8 cellular contexts compared by ENCODE assay signal in the genomic region with DNA sequence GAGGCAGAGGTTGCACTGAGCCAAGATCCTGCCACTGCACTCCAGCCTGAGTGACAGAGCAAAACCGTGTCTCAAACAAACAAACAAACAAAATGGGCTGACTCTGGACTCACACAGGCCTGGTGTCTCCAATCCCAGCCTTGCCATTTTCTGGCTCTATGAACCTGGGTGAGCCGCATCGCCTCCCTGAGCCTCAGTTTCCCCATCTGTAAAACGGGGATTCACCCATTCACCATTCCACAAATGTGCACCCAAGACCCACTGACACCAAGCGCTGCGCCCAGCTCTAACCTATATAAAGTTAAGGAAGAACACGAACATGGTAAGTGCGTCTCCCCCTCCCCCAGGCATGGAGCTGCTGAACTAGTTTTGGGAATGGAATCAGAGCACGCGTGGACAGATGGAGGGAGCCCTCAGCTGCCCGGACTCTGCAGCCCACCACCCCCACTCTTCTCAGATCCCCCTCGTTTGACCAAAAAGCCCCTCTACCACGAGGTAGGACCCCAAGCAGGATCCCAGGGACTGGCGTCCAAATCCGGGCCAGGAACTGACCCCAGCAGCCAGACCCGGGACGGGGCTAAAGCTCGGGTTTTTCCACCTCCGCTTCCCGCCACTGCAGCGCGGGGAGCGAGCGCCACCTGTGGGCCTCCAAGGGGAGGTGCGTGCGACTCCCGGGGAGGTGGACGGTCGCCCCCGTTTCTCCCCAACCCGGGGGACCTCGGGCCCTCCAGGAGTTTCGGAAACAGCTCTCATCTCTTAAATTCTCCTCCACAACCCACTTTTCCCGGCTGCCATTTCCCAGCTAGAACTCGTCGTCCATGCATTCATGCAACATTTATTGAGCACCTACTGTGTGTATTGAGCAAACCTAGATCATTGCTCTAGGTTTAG. TPM values are rescaled to one million over a fixed set of nuclear protein-coding genes. Genes with fewer than 3 reads are reported as not detected.
A peak's percentile ranks its signal among the peaks of the same experiment; 100 is the strongest.
DNase-seq lines count a peak whose midpoint lies in the region; ATAC-seq and TF ChIP-seq lines count a peak whose summit lies in the region.

No MANE protein-coding gene starts in this region.

- H3K36me3 ChIP-seq in adrenal gland (replicated peaks in 1 of 2), result no peaks in the 10 kb centered on the region

- DNase-seq in C1 segment of cervical spinal cord (lab: John Stamatoyannopoulos, UW), result peak in 10 of 14 donors; percentile 5 to 63 (median 18)
- DNase-seq in HFF-Myc (ENCODE audit: extremely low read depth, low read depth), result no peak
- DNase-seq in adrenal gland, result peak; percentile 36 to 69 (median 56)
- peak; percentile 61 to 87 (median 86) for DNase-seq in right cardiac atrium
- DNase-seq in skeletal muscle cell (ENCODE audit: low read depth), result no peak

- H3K27ac ChIP-seq in adrenal gland (no peak overlapping the region), right cardiac atrium (ENCODE audit: low read length) (no peak overlapping the region)

- H3K4me3 ChIP-seq in HFF-Myc (replicated peaks; ENCODE audit: low read depth, low read length) (0 out of 2 replicates have a peak overlapping the region, but pooled peaks have one; percentile 7), adrenal gland (peak overlapping the region in 1 of 4 donors; percentile 38), right cardiac atrium (ENCODE audit: low read length) (no peak overlapping the region), skeletal muscle cell (ENCODE audit: low read depth, low read length) (peak overlapping the region; percentile 22)

- H3K4me1 ChIP-seq in adrenal gland (replicated peaks in 1 of 2) (peaks cover 0 to 7% of the 10 kb centered on the region in 2 donors), right cardiac atrium (ENCODE audit: control insufficient read depth, insufficient read depth, low read length) (no peaks in the 10 kb centered on the region)

- no peak for TF ChIP-seq POLR2A in adrenal gland (IDR thresholded peaks at IDR 0.05)

- H3K27me3 ChIP-seq in adrenal gland (no peaks in the 10 kb centered on the region), right cardiac atrium (ENCODE audit: control insufficient read depth, insufficient read depth) (no peaks in the 10 kb centered on the region)

- intact Hi-C loops in adrenal gland (cut with DNase I) (loop anchor here (5.0 to 10.0 kb wide), 5 partner anchors 151 to 471 kb away; a partner anchor contains a TSS), right cardiac atrium (cut with DNase I) (loop anchor here (5.0 to 10.0 kb wide), 5 partner anchors 146 to 203 kb away; no protein-coding TSS in a partner anchor)

- WGBS in adrenal gland, 4 donors, result 16 to 21% (median 18%) methylated on average over 30 to 36 of the region's 36 CpGs
- WGBS in right cardiac atrium, result 17% methylated on average over 36 of the region's 36 CpGs

- H3K9me3 ChIP-seq in adrenal gland (replicated peaks in 1 of 3) (no peaks in the 10 kb centered on the region), right cardiac atrium (ENCODE audit: control insufficient read depth, low read length) (no peaks in the 10 kb centered on the region)

- TF ChIP-seq CTCF in HFF-Myc (IDR thresholded peaks at IDR 0.05; ENCODE audit: low read depth, low read length, missing control alignments), result peak; percentile 93
- peak; percentile 74 to 96 (median 90) for TF ChIP-seq CTCF in adrenal gland (IDR thresholded peaks at IDR 0.05)

- peak; percentile 94 for ATAC-seq in SK-N-SH treated with all-trans-retinoic acid at 6 μM for 48 hours
- peak; percentile 77 to 87 for ATAC-seq in right cardiac atrium
- ATAC-seq in GM19351 (IDR thresholded peaks at IDR 0.05; ENCODE audit: unreplicated experiment), result no peak
- ATAC-seq in GM21717 (IDR thresholded peaks at IDR 0.05; ENCODE audit: unreplicated experiment), result no peak

TF ChIP-seq in SK-N-SH treated with all-trans-retinoic acid at 6 μM for 48 hours, 23 proteins besides CTCF, POLR2A, EP300 and RAD21:
- TF ChIP-seq CSDC2 (CRISPR knock-in tag; IDR thresholded peaks at IDR 0.05), result no peak
- TF ChIP-seq, protein P1, sequence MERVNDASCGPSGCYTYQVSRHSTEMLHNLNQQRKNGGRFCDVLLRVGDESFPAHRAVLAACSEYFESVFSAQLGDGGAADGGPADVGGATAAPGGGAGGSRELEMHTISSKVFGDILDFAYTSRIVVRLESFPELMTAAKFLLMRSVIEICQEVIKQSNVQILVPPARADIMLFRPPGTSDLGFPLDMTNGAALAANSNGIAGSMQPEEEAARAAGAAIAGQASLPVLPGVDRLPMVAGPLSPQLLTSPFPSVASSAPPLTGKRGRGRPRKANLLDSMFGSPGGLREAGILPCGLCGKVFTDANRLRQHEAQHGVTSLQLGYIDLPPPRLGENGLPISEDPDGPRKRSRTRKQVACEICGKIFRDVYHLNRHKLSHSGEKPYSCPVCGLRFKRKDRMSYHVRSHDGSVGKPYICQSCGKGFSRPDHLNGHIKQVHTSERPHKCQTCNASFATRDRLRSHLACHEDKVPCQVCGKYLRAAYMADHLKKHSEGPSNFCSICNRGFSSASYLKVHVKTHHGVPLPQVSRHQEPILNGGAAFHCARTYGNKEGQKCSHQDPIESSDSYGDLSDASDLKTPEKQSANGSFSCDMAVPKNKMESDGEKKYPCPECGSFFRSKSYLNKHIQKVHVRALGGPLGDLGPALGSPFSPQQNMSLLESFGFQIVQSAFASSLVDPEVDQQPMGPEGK (CRISPR knock-in tag; IDR thresholded peaks at IDR 0.05; ENCODE audit: borderline replicate concordance), result 0 out of 2 replicates have a peak, but pooled peaks have one; percentile 58

RNA-seq across cellular contexts. Expression of a gene that starts 33.0 kb away (rescaled TPM):
- total RNA-seq in adrenal gland (100 to 1,000 TPM in 1 of 8 donors, 10 to 100 TPM in 7; 26.8 to 103 (median 71.5) TPM), right cardiac atrium (10 to 100 TPM; 27.6 to 41.0 (median 35.1) TPM)
- polyA plus RNA-seq in adrenal gland (10 to 100 TPM; 11.7 to 25.8 (median 15.9) TPM), right cardiac atrium (17.7 TPM)

Comparison
In these comparisons a context has a peak if more than half of its experiments do, and no peak if none do; other contexts are left out.
1. DNase-seq: peak in C1 segment of cervical spinal cord (10 of 14), adrenal gland (7 of 7) and right cardiac atrium (3 of 3); none in HFF-Myc (single experiment) and skeletal muscle cell (single experiment).
2. ATAC-seq: peak in SK-N-SH treated with all-trans-retinoic acid at 6 μM for 48 hours (single experiment) and right cardiac atrium (2 of 2); none in GM19351 (single experiment) and GM21717 (single experiment).